Comparison of ENCODE assay signal across 8 cellular contexts in genomic region chr17:42997984-42998938, GRCh38. TPM values are rescaled to one million over a fixed set of nuclear protein-coding genes. Genes with fewer than 3 reads are reported as not detected.
DNase-seq lines count a peak whose midpoint lies in the region; ATAC-seq and TF ChIP-seq lines count a peak whose summit lies in the region.

Gene RPL27, plus strand, starts transcription at chr17:42998419. Its CDS starts 332 bp downstream, at chr17:42998751.

- peak within 1 kb of the TSS; percentile 47 for H3K4me3 ChIP-seq in GM12875 (ENCODE audit: low read depth, low read length)
- H3K4me3 ChIP-seq in urinary bladder (ENCODE audit: low read depth, low read length): peak within 1 kb of the TSS; percentile 55

- H3K9me3 Mint-ChIP-seq in progenitor cell of endocrine pancreas (ENCODE audit: low read depth): no peaks in the 10 kb centered on the region

- H3K4me1 Mint-ChIP-seq in progenitor cell of endocrine pancreas (ENCODE audit: low read depth): peaks cover 24% of the 10 kb centered on the region

- peaks cover 2% of the 10 kb centered on the region for H3K36me3 ChIP-seq in urinary bladder (ENCODE audit: insufficient read depth)

- no peaks in the 10 kb centered on the region for H3K27me3 Mint-ChIP-seq in progenitor cell of endocrine pancreas

- peak; percentile 73 for TF ChIP-seq CTCF in GM12875 (IDR thresholded peaks at IDR 0.05; ENCODE audit: borderline replicate concordance, insufficient read depth, low read depth, low read length)
- TF ChIP-seq CTCF in progenitor cell of endocrine pancreas (IDR thresholded peaks at IDR 0.05; ENCODE audit: unreplicated experiment): peak; percentile 75

- H3K36me3 Mint-ChIP-seq in progenitor cell of endocrine pancreas (ENCODE audit: insufficient read depth): peaks cover 19% of the 10 kb centered on the region

- intact Hi-C loops in left cardiac atrium (cut with DNase I): no loop called here

- H3K4me1 ChIP-seq in urinary bladder (ENCODE audit: insufficient read depth): no peaks in the 10 kb centered on the region

- WGBS in urinary bladder: under 1% methylated on average over 49 of the region's 49 CpGs

- DNase-seq in NCI-H1436 treated with DMSO at 0.1 percent for 48 hours (lab: John Stamatoyannopoulos, UW): peak; percentile 100
- DNase-seq in T-helper 1 cell: peak; percentile 93 to 100 (median 96)
- DNase-seq in amniotic epithelial cell (ENCODE audit: low read depth): peak; percentile 100
- peak; percentile 98 for DNase-seq in left cardiac atrium
- DNase-seq in progenitor cell of endocrine pancreas (ENCODE audit: low spot score, unreplicated experiment): peak; percentile 87

- peak within 1 kb of the TSS; percentile 88 for H3K4me3 Mint-ChIP-seq in progenitor cell of endocrine pancreas (ENCODE audit: low read depth)

- peak within 1 kb of the TSS; percentile 99 for H3K27ac Mint-ChIP-seq in progenitor cell of endocrine pancreas

- H3K27ac ChIP-seq in urinary bladder (ENCODE audit: low read depth): peak within 1 kb of the TSS; percentile 90

- ATAC-seq in HG02840 (IDR thresholded peaks at IDR 0.05; ENCODE audit: low FRiP score, unreplicated experiment): peak; percentile 88
- peak; percentile 98 to 99 for ATAC-seq in left cardiac atrium

RNA-seq across cellular contexts. Expression of gene RPL27, which starts in this region (rescaled TPM):
- total RNA-seq in left cardiac atrium (100 to 1,000 TPM; 722 to 820 TPM), progenitor cell of endocrine pancreas (862 and 881 TPM in 2 replicates), urinary bladder (1,142 TPM)
- polyA plus RNA-seq in urinary bladder: 3,115 TPM

Comparison
In these comparisons a context has a peak if more than half of its experiments do, and no peak if none do; other contexts are left out.
1. Peak in every context shown above with its lines: DNase-seq, ATAC-seq, H3K4me3 ChIP-seq and H3K27ac ChIP-seq.